33 cellular contexts compared by ENCODE assay signal in the genomic region with DNA sequence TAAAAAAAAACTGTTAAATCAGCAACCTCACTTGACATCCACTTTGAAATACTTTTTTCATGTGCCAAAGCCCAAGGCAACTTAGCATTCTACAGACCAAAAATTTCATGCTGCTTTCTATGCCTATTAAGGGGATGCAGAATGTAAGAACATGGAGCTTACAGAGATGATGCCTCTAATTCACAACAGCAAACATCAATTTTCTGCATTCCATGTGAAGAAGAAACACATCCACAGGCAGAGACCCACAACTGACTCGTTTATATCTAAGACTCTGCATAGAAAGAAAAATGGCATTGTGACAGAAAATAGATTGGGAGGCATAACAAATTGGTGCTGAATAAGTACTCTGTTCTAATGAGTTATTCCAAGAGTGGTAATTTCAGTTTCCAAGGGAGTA.
"Had no signal": no experiment of that assay in that cellular context is flagged by ENCODE, and none has a peak within 500 bp of the region (broad histone marks: within the 10 kb centered on the region; RNA-seq: fewer than 3 reads in every experiment).

No MANE protein-coding gene starts in this region.

- H3K27ac ChIP-seq: brain microvascular endothelial cell, PC-9, RWPE1 had no signal

- H3K27me3 Mint-ChIP-seq: activated CD4-positive, alpha-beta T cell treated with anti-CD3 and anti-CD28 coated beads for 36 hours; activated CD4-positive, alpha-beta T cell treated with anti-CD3 and anti-CD28 coated beads, Interleukin-2, amount 10 ng/mL, durations not matched to agents 7 days and 5 days; activated naive CD8-positive, alpha-beta T cell; activated naive CD8-positive, alpha-beta T cell treated with anti-CD3 and anti-CD28 coated beads, Interleukin-2, amount 50 U/mL, for 24 hours; activated T-cell treated with anti-CD3 and anti-CD28 coated beads, Interleukin-2, amount 50 U/mL, for 24 hours; IgD-negative memory B cell had no signal

- H3K4me3 ChIP-seq: MG63, PC-9 had no signal

- H3K27me3 ChIP-seq: brain microvascular endothelial cell, MG63 had no signal

- H3K27ac Mint-ChIP-seq: activated CD4-positive, alpha-beta T cell treated with anti-CD3 and anti-CD28 coated beads for 36 hours; activated CD4-positive, alpha-beta T cell treated with anti-CD3 and anti-CD28 coated beads, Interleukin-2, amount 10 ng/mL, durations not matched to agents 7 days and 5 days; activated CD8-positive, alpha-beta T cell treated with anti-CD3 and anti-CD28 coated beads, Interleukin-2, amount 10 ng/mL, durations not matched to agents 7 days and 5 days; activated naive CD8-positive, alpha-beta T cell; activated naive CD8-positive, alpha-beta T cell treated with anti-CD3 and anti-CD28 coated beads, Interleukin-2, amount 50 U/mL, for 24 hours; activated T-cell treated with anti-CD3 and anti-CD28 coated beads, Interleukin-2, amount 50 U/mL, for 24 hours; activated T-helper 2 cell treated with anti-CD3 and anti-CD28 coated beads, Interferon-gamma antibody, Interleukin-2, Interleukin-4, amounts not matched to agents 10 μg/mL and 5 μg/mL and 100 μg/mL, durations not matched to agents 14 hours and 24 hours and 36 hours; T-helper 2 cell treated with Interferon-gamma antibody and Interleukin-4, amounts not matched to agents 5 μg/mL and 100 μg/mL, for 36 hours; WTC11 had no signal

- H3K4me1 Mint-ChIP-seq: WTC11 had no signal

- H3K9me3 Mint-ChIP-seq: activated CD4-positive, alpha-beta T cell treated with anti-CD3 and anti-CD28 coated beads, Interleukin-2, amount 10 ng/mL, durations not matched to agents 7 days and 5 days; activated naive CD8-positive, alpha-beta T cell treated with anti-CD3 and anti-CD28 coated beads, Interleukin-2, amount 50 U/mL, for 24 hours; activated T-cell treated with anti-CD3 and anti-CD28 coated beads, Interleukin-2, amount 50 U/mL, for 24 hours; activated T-helper 2 cell treated with anti-CD3 and anti-CD28 coated beads, Interferon-gamma antibody, Interleukin-2, Interleukin-4, amounts not matched to agents 10 μg/mL and 5 μg/mL and 100 μg/mL, durations not matched to agents 14 hours and 24 hours and 36 hours; IgD-negative memory B cell; T-helper 2 cell treated with Interferon-gamma antibody and Interleukin-4, amounts not matched to agents 5 μg/mL and 100 μg/mL, for 36 hours; WTC11 had no signal

- ATAC-seq: activated CD4-positive, alpha-beta T cell treated with anti-CD3 and anti-CD28 coated beads for 36 hours; activated CD4-positive, CD25-positive, alpha-beta regulatory T cell treated with anti-CD3 and anti-CD28 coated beads, Interleukin-2, amount 50 U/mL, for 24 hours; activated CD8-positive, alpha-beta T cell treated with anti-CD3 and anti-CD28 coated beads, Interleukin-2, amount 10 ng/mL, durations not matched to agents 7 days and 5 days; activated naive CD8-positive, alpha-beta T cell treated with anti-CD3 and anti-CD28 coated beads, Interleukin-2, amount 50 U/mL, for 24 hours; Right ventricle myocardium inferior; WTC11 had no signal

- H3K4me3 Mint-ChIP-seq: activated CD4-positive, alpha-beta T cell treated with anti-CD3 and anti-CD28 coated beads for 36 hours; activated CD4-positive, alpha-beta T cell treated with anti-CD3 and anti-CD28 coated beads, Interleukin-2, amount 10 ng/mL, durations not matched to agents 7 days and 5 days; activated CD8-positive, alpha-beta T cell treated with anti-CD3 and anti-CD28 coated beads, Interleukin-2, amount 10 ng/mL, durations not matched to agents 7 days and 5 days; activated naive CD8-positive, alpha-beta T cell; activated naive CD8-positive, alpha-beta T cell treated with anti-CD3 and anti-CD28 coated beads, Interleukin-2, amount 50 U/mL, for 24 hours; activated T-cell treated with anti-CD3 and anti-CD28 coated beads, Interleukin-2, amount 50 U/mL, for 24 hours; IgD-negative memory B cell; T-helper 2 cell treated with Interferon-gamma antibody and Interleukin-4, amounts not matched to agents 5 μg/mL and 100 μg/mL, for 36 hours; WTC11 had no signal

- H3K36me3 Mint-ChIP-seq: IgD-negative memory B cell, WTC11 had no signal

- H3K9me3 ChIP-seq: MG63 had no signal

- DNase-seq: activated CD4-positive, alpha-beta T cell treated with anti-CD3 and anti-CD28 coated beads for 36 hours; activated CD4-positive, alpha-beta T cell treated with anti-CD3 and anti-CD28 coated beads, Interleukin-2, amount 10 ng/mL, durations not matched to agents 7 days and 5 days; activated CD4-positive, alpha-beta T cell treated with anti-CD3 and anti-CD28 coated beads, Interleukin-2, amount 50 U/mL, for 48 hours; activated CD8-positive, alpha-beta T cell treated with anti-CD3 and anti-CD28 coated beads, Interleukin-2, amount 10 ng/mL, durations not matched to agents 7 days and 5 days; activated gamma-delta T cell; activated naive CD4-positive, alpha-beta T cell treated with Interleukin-2 at 50 U/mL for 16 hours; activated naive CD8-positive, alpha-beta T cell treated with anti-CD3 and anti-CD28 coated beads, Interleukin-2, amount 50 U/mL, for 24 hours; activated T-cell treated with anti-CD3 and anti-CD28 coated beads, Interleukin-2, amount 50 U/mL, for 24 hours; anterior cingulate cortex; brain microvascular endothelial cell; central memory CD4-positive, alpha-beta T cell; Kasumi-1; KBM-7; MG63; MV-4-11; NCI-H1092; NCI-H1436 treated with DMSO at 0.1 percent for 48 hours; NCI-H1694 treated with DMSO at 0.1 percent for 48 hours; NCI-H2029; NCI-H345; NCI-H524 treated with DMSO at 0.1 percent for 48 hours; NCI-H748 treated with DMSO at 0.1 percent for 48 hours; NK-92 treated with Interleukin-12 subunit alpha and Interleukin-12 subunit beta, amount 100 ng/mL, for 24 hours; PC-9; SIG-M5 had no signal

- H3K36me3 ChIP-seq: brain microvascular endothelial cell, MG63 had no signal
